ENCODE assay signal across 26 cellular contexts in genomic region chr1:213057264-213058059, GRCh38. TPM values are rescaled to one million over a fixed set of nuclear protein-coding genes. Genes with fewer than 3 reads are reported as not detected.
DNase-seq lines count a peak whose midpoint lies in the region; ATAC-seq, FAIRE-seq and TF ChIP-seq lines count a peak whose summit lies in the region.
"Had no signal": no experiment of that assay in that cellular context is flagged by ENCODE, and none has a peak within 500 bp of the region (broad histone marks: within the 10 kb centered on the region; RNA-seq: fewer than 3 reads in every experiment).

No MANE protein-coding gene starts in this region.

- H3K36me3 ChIP-seq in HepG2 (replicated peaks in 1 of 2; ENCODE audit: control insufficient read depth in 1 of 2, insufficient read depth in 2 of 2, low read length in 2 of 2) (0 out of 5 replicates have a peak, but pooled peaks cover 0 to 4% of the 10 kb centered on the region in 2 experiments), right lobe of liver (no peaks in the 10 kb centered on the region), adrenal gland (replicated peaks in 1 of 2) (no peaks in the 10 kb centered on the region), testis (ENCODE audit: low read depth, missing control alignments) (no peaks in the 10 kb centered on the region), SJCRH30 (peaks cover 6% of the 10 kb centered on the region; the same call in 1 of the 2 replicates)
- H3K36me3 ChIP-seq: BE2C had no signal

- no peak overlapping the region for H2AFZ ChIP-seq in HepG2 (ENCODE audit: low read length)
- H2AFZ ChIP-seq: GM23248 had no signal

- peak; percentile 96 for ATAC-seq in HepG2
- no peak for ATAC-seq in right lobe of liver
- ATAC-seq in HG03378 (IDR thresholded peaks at IDR 0.05; ENCODE audit: unreplicated experiment), result no peak
- ATAC-seq: A549, GM12878 had no signal

- peaks cover 6% of the 10 kb centered on the region; the same call in 1 of the 2 replicates for H3K9me3 ChIP-seq in HepG2 (ENCODE audit: low read length)
- H3K9me3 ChIP-seq in right lobe of liver, result no peaks in the 10 kb centered on the region
- H3K9me3 ChIP-seq in adrenal gland (replicated peaks in 1 of 3), result no peaks in the 10 kb centered on the region
- no peaks in the 10 kb centered on the region for H3K9me3 ChIP-seq in testis
- H3K9me3 ChIP-seq in SJCRH30 (replicated peaks), result 0 out of 2 replicates have a peak, but pooled peaks cover 6% of the 10 kb centered on the region
- H3K9me3 ChIP-seq: A549, BE2C had no signal

- BruUV-seq in HepG2 (replicated peaks; lab: Mats Ljungman, UMichigan), result no TSS peak

- no peak for TF ChIP-seq POLR2A in HepG2 (IDR thresholded peaks at IDR 0.05; ENCODE audit: insufficient read depth in 1 of 2, low read depth in 2 of 2, low read length in 2 of 2)
- no peak for TF ChIP-seq POLR2A in right lobe of liver (IDR thresholded peaks at IDR 0.05)
- TF ChIP-seq POLR2A in adrenal gland (IDR thresholded peaks at IDR 0.05), result no peak
- TF ChIP-seq POLR2A in testis (IDR thresholded peaks at IDR 0.05), result no peak

- in situ Hi-C loops in HepG2 (cut with HindIII; ENCODE audit: extremely low pct_ligation_motif_present, low pct_unique_long_range_greater_than_20kb), result no loop called here
- in situ Hi-C loops in SK-MEL-5 (cut with HindIII; ENCODE audit: low pct_unique_long_range_greater_than_20kb, low sequenced_read_pairs), result no loop called here

- 52% methylated on average over 5 of the region's 5 CpGs for WGBS in HepG2 (ENCODE audit: low lambda C conversion rate)
- 81% methylated on average over 5 of the region's 5 CpGs for WGBS in right lobe of liver (ENCODE audit: insufficient coverage, low coverage, low lambda C conversion rate, missing lambda C conversion rate)
- 67 to 76% (median 74%) methylated on average over 5 of the region's 5 CpGs for WGBS in adrenal gland, 4 donors
- 67 to 79% methylated on average over 5 of the region's 5 CpGs for WGBS in testis, 2 donors

- no peaks in the 10 kb centered on the region for H3K27me3 ChIP-seq in HepG2 (ENCODE audit: control insufficient read depth in 1 of 2, insufficient read depth in 2 of 2, low read length in 2 of 2)
- no peaks in the 10 kb centered on the region for H3K27me3 ChIP-seq in right lobe of liver
- H3K27me3 ChIP-seq in adrenal gland, result no peaks in the 10 kb centered on the region
- H3K27me3 ChIP-seq in testis, result no peaks in the 10 kb centered on the region
- H3K27me3 ChIP-seq in SJCRH30, result no peaks in the 10 kb centered on the region
- H3K27me3 ChIP-seq: BE2C; BLaER1 treated with 17β-estradiol and CSF1 and Interleukin-3, amounts not matched to agents 10 nM and 100 nM had no signal

- peak overlapping the region; percentile 37; the same call in 1 of the 2 replicates for H3K9ac ChIP-seq in HepG2 (ENCODE audit: insufficient read depth, low read depth, low read length)
- H3K9ac ChIP-seq: BLaER1 treated with 17β-estradiol and CSF1 and Interleukin-3, amounts not matched to agents 10 nM and 100 nM; GM23248 had no signal

- peaks cover 91% of the 10 kb centered on the region for H3K79me2 ChIP-seq in HepG2 (ENCODE audit: insufficient read depth, low read length)

- H3K27ac ChIP-seq in HepG2 (ENCODE audit: extremely low read length, insufficient read depth, low read length), result peak overlapping the region; percentile 77
- H3K27ac ChIP-seq in right lobe of liver, result no peak overlapping the region
- H3K27ac ChIP-seq in adrenal gland, result no peak overlapping the region
- H3K27ac ChIP-seq in testis, result peak overlapping the region; percentile 2 to 48
- no peak overlapping the region for H3K27ac ChIP-seq in SJCRH30
- H3K27ac ChIP-seq: A549; BLaER1 treated with 17β-estradiol and CSF1 and Interleukin-3, amounts not matched to agents 10 nM and 100 nM; GM23248 had no signal

- no peak for TF ChIP-seq RAD21 in HepG2 (CRISPR knock-in tag; IDR thresholded peaks at IDR 0.05)

- TF ChIP-seq CTCF in HepG2 (CRISPR knock-in tag; IDR thresholded peaks at IDR 0.05) (no peak), right lobe of liver (IDR thresholded peaks at IDR 0.05) (no peak), adrenal gland (IDR thresholded peaks at IDR 0.05) (no peak), testis (IDR thresholded peaks at IDR 0.05) (no peak)

- peak overlapping the region; percentile 52 for H3K4me2 ChIP-seq in HepG2 (ENCODE audit: low read depth, low read length)
- H3K4me2 ChIP-seq: A549; BLaER1 treated with 17β-estradiol and CSF1 and Interleukin-3, amounts not matched to agents 10 nM and 100 nM had no signal

- no peaks in the 10 kb centered on the region for H4K20me1 ChIP-seq in HepG2 (ENCODE audit: insufficient read depth, low read length)

- FAIRE-seq in HepG2 (lab: Jason Lieb, UNC), result peak; percentile 75
- FAIRE-seq: A549, GM12878, GM19239, H1 had no signal

- peaks cover 60% of the 10 kb centered on the region for H3K4me1 ChIP-seq in HepG2 (ENCODE audit: insufficient read depth, low read length)
- peaks cover 0 to 15% (median 2%) of the 10 kb centered on the region in 4 donors for H3K4me1 ChIP-seq in right lobe of liver
- H3K4me1 ChIP-seq in adrenal gland (replicated peaks in 1 of 2), result peaks cover 8 to 10% of the 10 kb centered on the region in 2 donors
- peaks cover 14% of the 10 kb centered on the region for H3K4me1 ChIP-seq in testis
- H3K4me1 ChIP-seq in SJCRH30, result no peaks in the 10 kb centered on the region; the same call in 1 of the 2 replicates

- H3K4me3 ChIP-seq in HepG2 (replicated peaks in 1 of 3; ENCODE audit: insufficient read depth in 1 of 3, low read depth in 2 of 3, low read length in 3 of 3) (0 out of 6 replicates have a peak overlapping the region, but pooled peaks of 1 of the 3 experiments have one; percentile 13), right lobe of liver (no peak overlapping the region), adrenal gland (no peak overlapping the region), testis (no peak overlapping the region), SJCRH30 (no peak overlapping the region)
- H3K4me3 ChIP-seq: A549; BLaER1 treated with 17β-estradiol and CSF1 and Interleukin-3, amounts not matched to agents 10 nM and 100 nM; GM12878; GM23248 had no signal

- POLR2A ChIA-PET in HepG2 (lab: Yijun Ruan, JAX), result interaction anchor here (0.7 to 1.3 kb wide), 2 partner anchors 10 to 266 kb away, joined by 3 to 4 read pairs; no protein-coding TSS in a partner anchor

- DNase-seq in HepG2 (ENCODE audit: low spot score) (peak; percentile 71), right lobe of liver (no peak), SK-MEL-5 (ENCODE audit: low read depth, low spot score) (peak; percentile 45), adrenal gland (peak; percentile 28 to 71 (median 59)), testis (peak; percentile 79), SHP77 (lab: John Stamatoyannopoulos, UW) (no peak), SJCRH30 (no peak)
- DNase-seq: 8988T; ACHN; AML-193; BE2C; CD4-positive, alpha-beta T cell; CD8-positive, alpha-beta memory T cell; DMS 273 treated with DMSO at 0.1 percent for 48 hours; DMS79; EL; GDM1; GM23248; H7; HCEC 1CT had no signal

- intact Hi-C loops in HepG2 (cut with micrococcal nuclease; ENCODE audit: unreplicated experiment), result loop anchor here (10.0 kb wide), 1 partner anchor 133 kb away; no protein-coding TSS in a partner anchor
- intact Hi-C loops in right lobe of liver (cut with DNase I), result no loop called here
- intact Hi-C loops in adrenal gland (cut with DNase I), result no loop called here
- intact Hi-C loops in testis (cut with DNase I; ENCODE audit: low total_unique reads), result no loop called here

- CTCF ChIA-PET in HepG2 (lab: Yijun Ruan, JAX; ENCODE audit: low intra/inter-chr PET ratio, low total read pairs), result no interaction called here

- TF ChIP-seq EP300 in HepG2 (IDR thresholded peaks at IDR 0.05; ENCODE audit: low read depth in 2 of 2, low read length in 2 of 2) (peak in 1 of 2 experiments; percentile 5; a peak in 1 of 4 replicates), HepG2 (CRISPR knock-in tag; IDR thresholded peaks at IDR 0.05; ENCODE audit: borderline replicate concordance) (no peak)

RNA-seq across cellular contexts. Expression of gene RPS6KC1, which starts 6.4 kb away (rescaled TPM):
- total RNA-seq in HepG2 (2016; rRNA removed; fragmentation: Illumina TruSeq; extraction: Trizol) (25.2 and 30.6 TPM in 2 replicates), right lobe of liver (1 to 10 TPM; 7.7 to 9.1 (median 8.4) TPM), adrenal gland (10 to 100 TPM; 16.1 to 67.2 (median 26.2) TPM), testis (10 to 100 TPM; 55.5 to 60.2 TPM)
- 39.4 and 53.1 TPM in 2 replicates for total RNA-seq in HepG2 (2016; cell fraction: cytosol; rRNA removed; fragmentation: Illumina TruSeq; extraction: Trizol; ENCODE audit: low read depth)
- total RNA-seq in HepG2 (2016; cell fraction: insoluble cytoplasmic fraction; rRNA removed; fragmentation: Illumina TruSeq; extraction: Trizol), result 24.8 and 28.9 TPM in 2 replicates
- total RNA-seq in HepG2 (2016; cell fraction: membrane; rRNA removed; fragmentation: Illumina TruSeq; extraction: Trizol), result 18.5 and 21.9 TPM in 2 replicates
- total RNA-seq in HepG2 (2016; cell fraction: nucleus; rRNA removed; fragmentation: Illumina TruSeq; extraction: Trizol), result 38.8 TPM in 2 replicates
- polyA plus RNA-seq in HepG2 (2011; rRNA removed) (11.0 and 11.9 TPM in 2 replicates), adrenal gland (10 to 100 TPM in 1 of 3 donors, 1 to 10 TPM in 2; 7.6 to 30.7 (median 8.1) TPM), testis (ENCODE audit: insufficient read depth, low read depth, low replicate concordance) (32.2 TPM)
- 3.5 and 6.8 TPM in 2 replicates for polyA plus RNA-seq in HepG2 (2011; cell fraction: cytosol; rRNA removed)
- polyA plus RNA-seq in HepG2 (2011; cell fraction: nucleus; rRNA removed), result 15.1 and 26.2 TPM in 2 replicates
- 10.2 and 11.2 TPM in 2 replicates for polyA plus RNA-seq in HepG2 (2012)
- 1.5 and 1.6 TPM in 2 replicates for polyA plus RNA-seq in HepG2 (2016; cell fraction: cytosol; fragmentation: Illumina TruSeq; extraction: Trizol; ENCODE audit: low read depth)
- 18.1 and 19.9 TPM in 2 replicates for polyA plus RNA-seq in HepG2 (2016; cell fraction: insoluble cytoplasmic fraction; fragmentation: Illumina TruSeq; extraction: Trizol; ENCODE audit: low read depth)
- 5.5 and 6.1 TPM in 2 replicates for polyA plus RNA-seq in HepG2 (2016; cell fraction: membrane; fragmentation: Illumina TruSeq; extraction: Trizol; ENCODE audit: low read depth)
- polyA plus RNA-seq in HepG2 (2016; cell fraction: nucleus; fragmentation: Illumina TruSeq; extraction: Trizol; ENCODE audit: insufficient read depth, low read depth), result 17.8 and 19.0 TPM in 2 replicates
- polyA minus RNA-seq in HepG2 (2011; rRNA and poly(A)+ RNA removed; ENCODE audit: low replicate concordance), result 9.5 TPM in 2 replicates
- 10.9 and 15.5 TPM in 2 replicates for polyA minus RNA-seq in HepG2 (2011; cell fraction: cytosol; rRNA and poly(A)+ RNA removed)
- polyA minus RNA-seq in HepG2 (2011; cell fraction: nucleus; rRNA and poly(A)+ RNA removed), result 102 and 106 TPM in 2 replicates
- total RNA-seq in SK-MEL-5 (2014; rRNA removed; shearing (Covaris generic)), result 21.5 and 23.4 TPM in 2 replicates
- 10.4 and 14.8 TPM in 2 replicates for polyA plus RNA-seq in SK-MEL-5 (2015; cell fraction: cytosol; rRNA removed)
- 33.4 and 55.0 TPM in 2 replicates for polyA plus RNA-seq in SK-MEL-5 (2015; cell fraction: nucleus; rRNA removed)
- 30.4 and 37.4 TPM in 2 replicates for total RNA-seq in SJCRH30 (2014; rRNA removed; shearing (Covaris generic))

RNA-seq across cellular contexts. Expression of gene ANGEL2, which starts 41.8 kb away (rescaled TPM):
- 23.5 and 25.4 TPM in 2 replicates for total RNA-seq in HepG2 (2016; rRNA removed; fragmentation: Illumina TruSeq; extraction: Trizol)
- total RNA-seq in HepG2 (2016; cell fraction: cytosol; rRNA removed; fragmentation: Illumina TruSeq; extraction: Trizol; ENCODE audit: low read depth), result 4.1 and 4.6 TPM in 2 replicates
- 25.7 and 27.0 TPM in 2 replicates for total RNA-seq in HepG2 (2016; cell fraction: insoluble cytoplasmic fraction; rRNA removed; fragmentation: Illumina TruSeq; extraction: Trizol)
- 10.9 and 11.4 TPM in 2 replicates for total RNA-seq in HepG2 (2016; cell fraction: membrane; rRNA removed; fragmentation: Illumina TruSeq; extraction: Trizol)
- total RNA-seq in HepG2 (2016; cell fraction: nucleus; rRNA removed; fragmentation: Illumina TruSeq; extraction: Trizol), result 28.4 and 28.9 TPM in 2 replicates
- 11.8 and 12.3 TPM in 2 replicates for polyA plus RNA-seq in HepG2 (2011; rRNA removed)
- polyA plus RNA-seq in HepG2 (2011; cell fraction: cytosol; rRNA removed), result 3.8 and 5.1 TPM in 2 replicates
- 16.5 and 17.0 TPM in 2 replicates for polyA plus RNA-seq in HepG2 (2011; cell fraction: nucleus; rRNA removed)
- polyA plus RNA-seq in HepG2 (2012), result 7.2 and 10.1 TPM in 2 replicates
- polyA plus RNA-seq in HepG2 (2016; cell fraction: cytosol; fragmentation: Illumina TruSeq; extraction: Trizol; ENCODE audit: low read depth), result 1.8 and 2.6 TPM in 2 replicates
- 14.1 and 16.7 TPM in 2 replicates for polyA plus RNA-seq in HepG2 (2016; cell fraction: insoluble cytoplasmic fraction; fragmentation: Illumina TruSeq; extraction: Trizol; ENCODE audit: low read depth)
- 5.3 and 5.4 TPM in 2 replicates for polyA plus RNA-seq in HepG2 (2016; cell fraction: membrane; fragmentation: Illumina TruSeq; extraction: Trizol; ENCODE audit: low read depth)
- polyA plus RNA-seq in HepG2 (2016; cell fraction: nucleus; fragmentation: Illumina TruSeq; extraction: Trizol; ENCODE audit: insufficient read depth, low read depth), result 31.7 and 35.2 TPM in 2 replicates
- polyA minus RNA-seq in HepG2 (2011; rRNA and poly(A)+ RNA removed; ENCODE audit: low replicate concordance), result 13.9 and 25.5 TPM in 2 replicates
- polyA minus RNA-seq in HepG2 (2011; cell fraction: cytosol; rRNA and poly(A)+ RNA removed), result 9.9 and 15.3 TPM in 2 replicates
- 44.5 and 48.6 TPM in 2 replicates for polyA minus RNA-seq in HepG2 (2011; cell fraction: nucleus; rRNA and poly(A)+ RNA removed)
- 10 to 100 TPM; 12.1 to 23.2 (median 15.2) TPM for total RNA-seq in right lobe of liver
- 45.5 and 46.2 TPM in 2 replicates for total RNA-seq in SK-MEL-5 (2014; rRNA removed; shearing (Covaris generic))
- 19.5 and 28.2 TPM in 2 replicates for polyA plus RNA-seq in SK-MEL-5 (2015; cell fraction: cytosol; rRNA removed)
- polyA plus RNA-seq in SK-MEL-5 (2015; cell fraction: nucleus; rRNA removed), result 39.5 and 51.5 TPM in 2 replicates
- total RNA-seq in adrenal gland, result 10 to 100 TPM; 18.7 to 47.3 (median 29.0) TPM
- polyA plus RNA-seq in adrenal gland, result 10 to 100 TPM; 17.7 to 23.9 (median 20.1) TPM
- total RNA-seq in testis, result 10 to 100 TPM; 49.1 to 63.1 TPM
- polyA plus RNA-seq in testis (ENCODE audit: insufficient read depth, low read depth, low replicate concordance), result 20.3 TPM
- 59.9 and 70.7 TPM in 2 replicates for total RNA-seq in SJCRH30 (2014; rRNA removed; shearing (Covaris generic))

Comparison
In these comparisons a context has a peak if more than half of its experiments do, and no peak if none do; other contexts are left out.
1. DNase-seq: peak in HepG2 (single experiment), SK-MEL-5 (single experiment), adrenal gland (7 of 7) and testis (single experiment); none in right lobe of liver (0 of 3), SHP77 (0 of 2) and SJCRH30 (0 of 2).
2. H3K27ac ChIP-seq: peak in HepG2 (single experiment) and testis (2 of 2); none in right lobe of liver (0 of 3), adrenal gland (0 of 5) and SJCRH30 (single experiment).